8 cellular contexts compared by ENCODE assay signal in genomic region chr10:89373916-89374711, GRCh38. TPM values are rescaled to one million over a fixed set of nuclear protein-coding genes. Genes with fewer than 3 reads are reported as not detected.
DNase-seq lines count a peak whose midpoint lies in the region; ATAC-seq and TF ChIP-seq lines count a peak whose summit lies in the region.

No MANE protein-coding gene starts in this region.

- no peak overlapping the region for H3K4me3 ChIP-seq in BE2C (ENCODE audit: low read depth, low read length)
- peak overlapping the region in 1 of 4 donors; percentile 4 for H3K4me3 ChIP-seq in Peyer's patch
- H3K4me3 ChIP-seq in fibroblast of lung (replicated peaks in 1 of 4; ENCODE audit: control extremely low read depth in 1 of 4, insufficient read depth in 1 of 4, low read depth in 3 of 4, low read length in 4 of 4) = peak overlapping the region in 2 of 4 experiments; percentile 3 to 8

- H3K9me3 ChIP-seq in BE2C (no peaks in the 10 kb centered on the region), Peyer's patch (no peaks in the 10 kb centered on the region), fibroblast of lung (ENCODE audit: control insufficient read depth, insufficient read depth, low read depth, low read length) (no peaks in the 10 kb centered on the region)

- no peaks in the 10 kb centered on the region for H3K9me3 Mint-ChIP-seq in activated T-helper 17 cell treated with anti-CD3 and anti-CD28 coated beads, Interleukin-2, amount 50 U/mL, for 72 hours

- no peaks in the 10 kb centered on the region for H4K20me1 ChIP-seq in fibroblast of lung (ENCODE audit: control insufficient read depth, extremely low read depth, insufficient read depth, low read length)

- no peak for TF ChIP-seq CTCF in BE2C (IDR thresholded peaks at IDR 0.05; ENCODE audit: low read depth, low read length)
- TF ChIP-seq CTCF in Peyer's patch (IDR thresholded peaks at IDR 0.05) = no peak
- no peak for TF ChIP-seq CTCF in fibroblast of lung (conservative IDR thresholded peaks at IDR 0.05 in 1 of 2, IDR thresholded peaks at IDR 0.05 in 1 of 2; ENCODE audit: low read depth in 1 of 2, low read length in 2 of 2)
- TF ChIP-seq CTCF in omental fat pad (IDR thresholded peaks at IDR 0.05) = no peak

- H3K27me3 Mint-ChIP-seq in activated T-helper 17 cell treated with anti-CD3 and anti-CD28 coated beads, Interleukin-2, amount 50 U/mL, for 72 hours = peaks cover 5% of the 10 kb centered on the region

- H3K27me3 ChIP-seq in BE2C (no peaks in the 10 kb centered on the region), Peyer's patch (no peaks in the 10 kb centered on the region), fibroblast of lung (ENCODE audit: control insufficient read depth, insufficient read depth, low read length) (no peaks in the 10 kb centered on the region)

- no peak overlapping the region for H3K9ac ChIP-seq in fibroblast of lung (ENCODE audit: insufficient read depth, low read length)

- no peak overlapping the region for H3K4me3 Mint-ChIP-seq in activated T-helper 17 cell treated with anti-CD3 and anti-CD28 coated beads, Interleukin-2, amount 50 U/mL, for 72 hours

- H2AFZ ChIP-seq in fibroblast of lung (ENCODE audit: low read length) = no peak overlapping the region

- no peaks in the 10 kb centered on the region for H3K36me3 ChIP-seq in BE2C
- H3K36me3 ChIP-seq in Peyer's patch = no peaks in the 10 kb centered on the region
- H3K36me3 ChIP-seq in fibroblast of lung (ENCODE audit: control insufficient read depth, insufficient read depth, low read length) = no peaks in the 10 kb centered on the region

- no peaks in the 10 kb centered on the region for H3K36me3 Mint-ChIP-seq in activated T-helper 17 cell treated with anti-CD3 and anti-CD28 coated beads, Interleukin-2, amount 50 U/mL, for 72 hours (ENCODE audit: low read depth)

- no peaks in the 10 kb centered on the region for H3K4me1 Mint-ChIP-seq in activated T-helper 17 cell treated with anti-CD3 and anti-CD28 coated beads, Interleukin-2, amount 50 U/mL, for 72 hours

- H3K4me2 ChIP-seq in fibroblast of lung (ENCODE audit: extremely low read depth, insufficient read depth, low read length) = peak overlapping the region; percentile 3

- DNase-seq in BE2C (peak; percentile 28), Peyer's patch (peak; percentile 33 to 84 (median 50)), fibroblast of lung (ENCODE audit: low read depth in 2 of 2) (peak; percentile 96 to 99), omental fat pad (ENCODE audit: low spot score) (no peak), SHP77 (lab: John Stamatoyannopoulos, UW) (no peak)
- no peak for DNase-seq in activated CD8-positive, alpha-beta memory T cell treated with anti-CD3 and anti-CD28 coated beads for 24 hours

- peaks cover 14% of the 10 kb centered on the region for H3K4me1 ChIP-seq in BE2C
- H3K4me1 ChIP-seq in Peyer's patch = peaks cover 0 to 28% (median 0%) of the 10 kb centered on the region in 4 donors
- peaks cover 4% of the 10 kb centered on the region for H3K4me1 ChIP-seq in fibroblast of lung (ENCODE audit: control insufficient read depth, extremely low read depth, insufficient read depth, low read length)

- ATAC-seq in omental fat pad (ENCODE audit: low FRiP score) = peak; percentile 92
- ATAC-seq in activated T-helper 17 cell treated with anti-CD3 and anti-CD28 coated beads, Interleukin-2, amount 50 U/mL, for 72 hours (replicated peaks) = no peak
- no peak for ATAC-seq in GM21786 (IDR thresholded peaks at IDR 0.05; ENCODE audit: unreplicated experiment)

- H3K79me2 ChIP-seq in fibroblast of lung (ENCODE audit: control insufficient read depth, insufficient read depth, low read length) = no peaks in the 10 kb centered on the region

- TF ChIP-seq POLR2A in Peyer's patch (IDR thresholded peaks at IDR 0.05) = no peak

- peak overlapping the region; percentile 27 to 89 (median 72) for H3K27ac ChIP-seq in Peyer's patch
- H3K27ac ChIP-seq in fibroblast of lung (ENCODE audit: insufficient read depth, low read length) = no peak overlapping the region

- no peak overlapping the region for H3K27ac Mint-ChIP-seq in activated T-helper 17 cell treated with anti-CD3 and anti-CD28 coated beads, Interleukin-2, amount 50 U/mL, for 72 hours

RNA-seq across cellular contexts. Expression of gene IFIT1B, which starts 3.7 kb away (rescaled TPM):
- polyA plus RNA-seq in BE2C (2012; ENCODE audit: insufficient read depth, insufficient read length, low read depth) = not detected
- total RNA-seq in Peyer's patch (not detected), fibroblast of lung (under 0.01 TPM in 1 of 2 replicates, not detected in the other), omental fat pad (not detected)
- not detected in 2 replicates for polyA plus RNA-seq in fibroblast of lung
- not detected in 2 replicates for polyA plus RNA-seq in fibroblast of lung (2012)
- polyA minus RNA-seq in fibroblast of lung (ENCODE audit: low replicate concordance) = not detected in 2 replicates
- total RNA-seq in activated T-helper 17 cell treated with anti-CD3 and anti-CD28 coated beads, Interleukin-2, amount 50 U/mL, for 72 hours = not detected

RNA-seq across cellular contexts. Expression of gene IFIT1, which starts 18.3 kb away (rescaled TPM):
- polyA plus RNA-seq in BE2C (2012; ENCODE audit: insufficient read depth, insufficient read length, low read depth) = 1.1 TPM
- total RNA-seq in Peyer's patch = 1 to 10 TPM; 3.3 to 9.3 (median 6.8) TPM
- 21.8 and 25.8 TPM in 2 replicates for total RNA-seq in fibroblast of lung
- polyA plus RNA-seq in fibroblast of lung = 12.8 and 71.4 TPM in 2 replicates
- 10.2 and 43.5 TPM in 2 replicates for polyA plus RNA-seq in fibroblast of lung (2012)
- 2.6 and 2.9 TPM in 2 replicates for polyA minus RNA-seq in fibroblast of lung (ENCODE audit: low replicate concordance)
- 10 to 100 TPM in 2 of 4 donors, 1 to 10 TPM in 2; 8.1 to 30.9 (median 11.6) TPM for total RNA-seq in omental fat pad
- total RNA-seq in activated T-helper 17 cell treated with anti-CD3 and anti-CD28 coated beads, Interleukin-2, amount 50 U/mL, for 72 hours = under 1 TPM; 0.58 to 0.84 TPM

RNA-seq across cellular contexts. Expression of gene IFIT5, which starts 40.3 kb away (rescaled TPM):
- polyA plus RNA-seq in BE2C (2012; ENCODE audit: insufficient read depth, insufficient read length, low read depth) = 11.6 TPM
- total RNA-seq in Peyer's patch = 10 to 100 TPM in 3 of 4 donors, 1 to 10 TPM in 1; 7.2 to 15.6 (median 12.6) TPM
- total RNA-seq in fibroblast of lung = 27.7 and 32.7 TPM in 2 replicates
- polyA plus RNA-seq in fibroblast of lung = 18.3 and 23.5 TPM in 2 replicates
- polyA plus RNA-seq in fibroblast of lung (2012) = 13.2 and 14.9 TPM in 2 replicates
- 1.4 and 4.3 TPM in 2 replicates for polyA minus RNA-seq in fibroblast of lung (ENCODE audit: low replicate concordance)
- 10 to 100 TPM in 3 of 4 donors, 1 to 10 TPM in 1; 6.9 to 32.8 (median 17.3) TPM for total RNA-seq in omental fat pad
- total RNA-seq in activated T-helper 17 cell treated with anti-CD3 and anti-CD28 coated beads, Interleukin-2, amount 50 U/mL, for 72 hours = 1 to 10 TPM; 5.6 to 7.1 TPM

RNA-seq across cellular contexts. Expression of gene IFIT3, which starts 46.3 kb away (rescaled TPM):
- polyA plus RNA-seq in BE2C (2012; ENCODE audit: insufficient read depth, insufficient read length, low read depth) = 0.71 TPM
- total RNA-seq in Peyer's patch (10 to 100 TPM; 10.6 to 16.4 (median 13.7) TPM), fibroblast of lung (23.6 and 33.5 TPM in 2 replicates), omental fat pad (10 to 100 TPM in 3 of 4 donors, 1 to 10 TPM in 1; 9.2 to 58.5 (median 17.2) TPM)
- 30.5 and 62.9 TPM in 2 replicates for polyA plus RNA-seq in fibroblast of lung
- 21.6 and 39.1 TPM in 2 replicates for polyA plus RNA-seq in fibroblast of lung (2012)
- 2.1 and 3.5 TPM in 2 replicates for polyA minus RNA-seq in fibroblast of lung (ENCODE audit: low replicate concordance)
- total RNA-seq in activated T-helper 17 cell treated with anti-CD3 and anti-CD28 coated beads, Interleukin-2, amount 50 U/mL, for 72 hours = 1 to 10 TPM; 2.5 to 4.3 TPM

Comparison
In these comparisons a context has a peak if more than half of its experiments do, and no peak if none do; other contexts are left out.
1. DNase-seq: peak in BE2C (single experiment), Peyer's patch (3 of 3) and fibroblast of lung (2 of 2); none in omental fat pad (single experiment), activated CD8-positive, alpha-beta memory T cell treated with anti-CD3 and anti-CD28 coated beads for 24 hours (single experiment) and SHP77 (0 of 2).